ENCODE assay signal across 8 cellular contexts in genomic region chr13:32586022-32586900, GRCh38. TPM values are rescaled to one million over a fixed set of nuclear protein-coding genes. Genes with fewer than 3 reads are reported as not detected.
DNase-seq lines count a peak whose midpoint lies in the region; ATAC-seq, FAIRE-seq and TF ChIP-seq lines count a peak whose summit lies in the region.

Gene PDS5B, plus strand, starts transcription at chr13:32586452. Its CDS starts 62,321 bp downstream, at chr13:32648773.

- intact Hi-C loops in kidney (cut with DNase I): loop anchor here (10.0 kb wide), 1 partner anchor 49 kb away; no protein-coding TSS in a partner anchor

- DNase-seq in AML-193 (lab: John Stamatoyannopoulos, UW) (peak; percentile 93 to 96), NCI-H460 (ENCODE audit: extremely low read depth, low read depth) (peak; percentile 87), chondrocyte (ENCODE audit: low spot score) (peak; percentile 96), kidney (peak; percentile 98)
- peak; percentile 92 for DNase-seq in activated CD4-positive, alpha-beta T cell treated with anti-CD3 and anti-CD28 coated beads for 1 hour
- peak; percentile 93 for DNase-seq in stimulated activated CD4-positive, alpha-beta T cell treated with anti-CD3 and anti-CD28 coated beads, Interleukin-15, amount 100 ng/mL, for 24 hours

- FAIRE-seq in kidney (lab: Jason Lieb, UNC): no peak

- H3K9ac ChIP-seq in kidney (ENCODE audit: low read length in 2 of 2): peak within 1 kb of the TSS; percentile 88 to 96

- peak; percentile 90 for TF ChIP-seq CTCF in chondrocyte (IDR thresholded peaks at IDR 0.05)
- TF ChIP-seq CTCF in kidney (IDR thresholded peaks at IDR 0.05; ENCODE audit: borderline replicate concordance, extremely low read depth, insufficient read depth): peak; percentile 94

- H3K27ac ChIP-seq in kidney (ENCODE audit: low read depth in 2 of 2, low read length in 2 of 2): peak within 1 kb of the TSS; percentile 88 to 97

- no peaks in the 10 kb centered on the region for H3K36me3 ChIP-seq in kidney (ENCODE audit: control insufficient read depth in 1 of 2, insufficient read depth in 2 of 2, low read length in 2 of 2)

- peaks cover 4 to 11% of the 10 kb centered on the region in 2 donors for H3K4me1 ChIP-seq in kidney (ENCODE audit: control insufficient read depth in 1 of 2, insufficient read depth in 1 of 2, low read depth in 1 of 2, low read length in 2 of 2)

- ATAC-seq in GM19043 (IDR thresholded peaks at IDR 0.05; ENCODE audit: low read depth, unreplicated experiment) (peak; percentile 78), HG03378 (IDR thresholded peaks at IDR 0.05; ENCODE audit: unreplicated experiment) (peak; percentile 65)

- peak within 1 kb of the TSS; percentile 93 for H3K27ac Mint-ChIP-seq in chondrocyte (ENCODE audit: unreplicated experiment)

- H3K9me3 Mint-ChIP-seq in chondrocyte (ENCODE audit: low read depth): no peaks in the 10 kb centered on the region

- H3K4me3 Mint-ChIP-seq in chondrocyte (ENCODE audit: unreplicated experiment): peak within 1 kb of the TSS; percentile 89

- H3K9me3 ChIP-seq in kidney (ENCODE audit: control insufficient read depth in 1 of 2, low read length in 2 of 2): no peaks in the 10 kb centered on the region

- H3K4me3 ChIP-seq in kidney (ENCODE audit: low read length in 2 of 2): peak within 1 kb of the TSS; percentile 95 to 96

- H3K4me1 Mint-ChIP-seq in chondrocyte (ENCODE audit: low read depth): peaks cover 42% of the 10 kb centered on the region

- no peaks in the 10 kb centered on the region for H3K27me3 Mint-ChIP-seq in chondrocyte (ENCODE audit: low read depth)

- no peaks in the 10 kb centered on the region for H3K36me3 Mint-ChIP-seq in chondrocyte (ENCODE audit: low read depth)

RNA-seq across cellular contexts. Expression of gene PDS5B, which starts in this region (rescaled TPM):
- 8.1 and 10.1 TPM in 2 replicates for total RNA-seq in NCI-H460 (2014; rRNA removed; shearing (Covaris generic))
- 4.0 and 5.3 TPM in 2 replicates for polyA plus RNA-seq in NCI-H460 (2014; cell fraction: nucleus; rRNA removed)
- total RNA-seq in chondrocyte (48.7 to 77.1 TPM (median 49.0 TPM) in 3 replicates), kidney (41.2 TPM)
- polyA plus RNA-seq in kidney (ENCODE audit: insufficient read depth, low read depth, low replicate concordance): 6.9 TPM

Comparison
In these comparisons a context has a peak if more than half of its experiments do, and no peak if none do; other contexts are left out.
1. Peak in every context shown above with its lines: DNase-seq, ATAC-seq, H3K4me3 ChIP-seq and H3K27ac ChIP-seq.